Comparison of ENCODE assay signal across 20 cellular contexts in genomic region chr13:111939285-111940278, GRCh38.
DNase-seq lines count a peak whose midpoint lies in the region; ATAC-seq and TF ChIP-seq lines count a peak whose summit lies in the region.
"Had no signal": no experiment of that assay in that cellular context is flagged by ENCODE, and none has a peak within 500 bp of the region (broad histone marks: within the 10 kb centered on the region; RNA-seq: fewer than 3 reads in every experiment).

No MANE protein-coding gene starts in this region.

- intact Hi-C loops in upper lobe of right lung (cut with DNase I) = no loop called here

- DNase-seq in activated effector memory CD4-positive, alpha-beta T cell treated with anti-CD3 and anti-CD28 coated beads, Interleukin-2, amount 50 U/mL, for 16 hours = peak; percentile 21
- DNase-seq in activated effector memory CD4-positive, alpha-beta T cell treated with Interleukin-2 at 50 U/mL for 16 hours = no peak
- DNase-seq in NCI-H1105 (lab: John Stamatoyannopoulos, UW) = peak; percentile 73
- DNase-seq in WTC11 (ENCODE audit: low spot score) = no peak
- DNase-seq in upper lobe of right lung = peak; percentile 29
- DNase-seq in dedifferentiated amniotic fluid mesenchymal stem cell (ENCODE audit: extremely low spot score) = no peak
- DNase-seq in dermis blood vessel endothelial cell = no peak
- DNase-seq: activated B cell treated with CpG ODN at 0.5 μM for 24 hours; activated CD4-positive, alpha-beta T cell treated with anti-CD3 and anti-CD28 coated beads, Interleukin-2, amount 50 U/mL, for 4 hours; activated gamma-delta T cell treated with Interleukin-2 at 50 U/mL for 16 hours; activated naive CD8-positive, alpha-beta T cell treated with anti-CD3 and anti-CD28 coated beads, Interleukin-2, amount 50 U/mL, for 24 hours; effector CD4-positive, alpha-beta T cell; NCI-H1436 treated with DMSO at 0.1 percent for 48 hours; NCI-H2227 treated with DMSO at 0.1 percent for 48 hours; PC-3; substantia nigra had no signal

- no peak overlapping the region for H3K4me3 ChIP-seq in upper lobe of right lung
- H3K4me3 ChIP-seq: BLaER1, smooth muscle cell had no signal

- H3K27ac Mint-ChIP-seq in WTC11 = no peak overlapping the region
- H3K27ac Mint-ChIP-seq: activated B cell treated with CpG ODN at 0.5 μM for 24 hours; activated naive CD8-positive, alpha-beta T cell treated with anti-CD3 and anti-CD28 coated beads, Interleukin-2, amount 50 U/mL, for 24 hours; memory B cell had no signal

- no peaks in the 10 kb centered on the region for H3K9me3 ChIP-seq in upper lobe of right lung
- H3K9me3 ChIP-seq: BLaER1 had no signal

- H3K4me3 Mint-ChIP-seq in WTC11 = no peak overlapping the region
- H3K4me3 Mint-ChIP-seq: activated B cell treated with CpG ODN at 0.5 μM for 24 hours; activated naive CD8-positive, alpha-beta T cell treated with anti-CD3 and anti-CD28 coated beads, Interleukin-2, amount 50 U/mL, for 24 hours; memory B cell had no signal

- H3K36me3 Mint-ChIP-seq in WTC11 = no peaks in the 10 kb centered on the region
- H3K36me3 Mint-ChIP-seq: memory B cell had no signal

- H3K4me1 Mint-ChIP-seq in WTC11 = peaks cover 13% of the 10 kb centered on the region
- H3K4me1 Mint-ChIP-seq: activated B cell treated with CpG ODN at 0.5 μM for 24 hours; activated naive CD8-positive, alpha-beta T cell treated with anti-CD3 and anti-CD28 coated beads, Interleukin-2, amount 50 U/mL, for 24 hours had no signal

- no peak overlapping the region for H3K27ac ChIP-seq in upper lobe of right lung
- H3K27ac ChIP-seq: BLaER1 had no signal

- CTCF ChIA-PET in WTC11 (lab: Charles Lee) = no interaction called here

- ATAC-seq in WTC11 (peak; percentile 50; the same call in 1 of the 2 replicates), upper lobe of right lung (no peak)
- ATAC-seq: activated naive CD8-positive, alpha-beta T cell treated with anti-CD3 and anti-CD28 coated beads, Interleukin-2, amount 50 U/mL, for 24 hours; PC-3; Right ventricle myocardium inferior had no signal

- POLR2A ChIA-PET in WTC11 (lab: Charles Lee) = no interaction called here

- H3K36me3 ChIP-seq in upper lobe of right lung = no peaks in the 10 kb centered on the region
- H3K36me3 ChIP-seq: BLaER1 had no signal

- H3K9me3 Mint-ChIP-seq in WTC11 = no peaks in the 10 kb centered on the region
- H3K9me3 Mint-ChIP-seq: activated B cell treated with CpG ODN at 0.5 μM for 24 hours; activated naive CD8-positive, alpha-beta T cell treated with anti-CD3 and anti-CD28 coated beads, Interleukin-2, amount 50 U/mL, for 24 hours had no signal

- TF ChIP-seq CTCF in WTC11 (IDR thresholded peaks at IDR 0.05) = no peak
- no peak for TF ChIP-seq CTCF in upper lobe of right lung (IDR thresholded peaks at IDR 0.05)

- H3K4me1 ChIP-seq in upper lobe of right lung = no peaks in the 10 kb centered on the region

- H3K27me3 ChIP-seq in upper lobe of right lung = peaks cover 26% of the 10 kb centered on the region

- peaks cover 8% of the 10 kb centered on the region for H3K27me3 Mint-ChIP-seq in WTC11 (ENCODE audit: low read depth)
- H3K27me3 Mint-ChIP-seq: activated B cell treated with CpG ODN at 0.5 μM for 24 hours had no signal

TF ChIP-seq in WTC11, 78 proteins besides CTCF, POLR2A, EP300 and RAD21:
- no peak for TF ChIP-seq JUN (CRISPR knock-in tag; IDR thresholded peaks at IDR 0.05)
- TF ChIP-seq GABPB1 (CRISPR knock-in tag; IDR thresholded peaks at IDR 0.05) = no peak
- no peak for TF ChIP-seq AFF4 (CRISPR knock-in tag; IDR thresholded peaks at IDR 0.05; ENCODE audit: borderline replicate concordance)
- TF ChIP-seq SMAD4 (CRISPR knock-in tag; IDR thresholded peaks at IDR 0.05) = no peak
- TF ChIP-seq ZNF232 (CRISPR knock-in tag; IDR thresholded peaks at IDR 0.05) = no peak
- no peak for TF ChIP-seq E2F1 (CRISPR knock-in tag; IDR thresholded peaks at IDR 0.05)
- no peak for TF ChIP-seq E2F4 (CRISPR knock-in tag; IDR thresholded peaks at IDR 0.05; ENCODE audit: borderline replicate concordance, low read depth)
- TF ChIP-seq CREM (CRISPR knock-in tag; IDR thresholded peaks at IDR 0.05) = no peak
- no peak for TF ChIP-seq ATF2 (CRISPR knock-in tag; IDR thresholded peaks at IDR 0.05; ENCODE audit: borderline replicate concordance, low read depth)
- TF ChIP-seq RORB (CRISPR knock-in tag; IDR thresholded peaks at IDR 0.05) = no peak
- no peak for TF ChIP-seq NFATC4 (CRISPR knock-in tag; IDR thresholded peaks at IDR 0.05)
- no peak for TF ChIP-seq CBFB (CRISPR knock-in tag; IDR thresholded peaks at IDR 0.05; ENCODE audit: low read depth)
- no peak for TF ChIP-seq NFE2L1 (CRISPR knock-in tag; IDR thresholded peaks at IDR 0.05)
- no peak for TF ChIP-seq MLX (CRISPR knock-in tag; IDR thresholded peaks at IDR 0.05)

Comparison
In these comparisons a context has a peak if more than half of its experiments do, and no peak if none do; other contexts are left out.
1. DNase-seq: peak in activated effector memory CD4-positive, alpha-beta T cell treated with anti-CD3 and anti-CD28 coated beads, Interleukin-2, amount 50 U/mL, for 16 hours (single experiment), NCI-H1105 (single experiment) and upper lobe of right lung (single experiment); none in activated effector memory CD4-positive, alpha-beta T cell treated with Interleukin-2 at 50 U/mL for 16 hours (single experiment), WTC11 (single experiment), dedifferentiated amniotic fluid mesenchymal stem cell (single experiment) and dermis blood vessel endothelial cell (single experiment).